Comparison of ENCODE assay signal across 25 cellular contexts in genomic region chr3:127264794-127265514, GRCh38. TPM values are rescaled to one million over a fixed set of nuclear protein-coding genes. Genes with fewer than 3 reads are reported as not detected.
"Had no signal": no experiment of that assay in that cellular context is flagged by ENCODE, and none has a peak within 500 bp of the region (broad histone marks: within the 10 kb centered on the region; RNA-seq: fewer than 3 reads in every experiment).

No MANE protein-coding gene starts in this region.

- H3K4me1 ChIP-seq: SJSA1 had no signal

- H3K27ac Mint-ChIP-seq: activated B cell treated with CpG ODN at 0.5 μM for 24 hours; activated CD4-positive, alpha-beta memory T cell treated with anti-CD3 and anti-CD28 coated beads for 36 hours; activated CD4-positive, alpha-beta T cell treated with anti-CD3 and anti-CD28 coated beads, Interleukin-2, amount 10 ng/mL, durations not matched to agents 7 days and 5 days; activated naive CD4-positive, alpha-beta T cell treated with anti-CD3 and anti-CD28 coated beads, Interleukin-2, amount 50 U/mL, for 24 hours; activated T-cell treated with anti-CD3 and anti-CD28 coated beads, Interleukin-2, amount 50 U/mL, for 72 hours; T-helper 17 cell had no signal

- H3K36me3 Mint-ChIP-seq: activated naive CD4-positive, alpha-beta T cell treated with anti-CD3 and anti-CD28 coated beads, Interleukin-2, amount 50 U/mL, for 24 hours had no signal

- ATAC-seq: activated T-cell treated with anti-CD3 and anti-CD28 coated beads, Interleukin-2, amount 50 U/mL, for 72 hours; Panc1; T-helper 17 cell had no signal

- H3K4me3 ChIP-seq: SJSA1 had no signal

- H3K9me3 ChIP-seq: SJSA1 had no signal

- DNase-seq: activated B cell treated with CpG ODN at 0.5 μM for 24 hours; activated CD4-positive, alpha-beta memory T cell treated with anti-CD3 and anti-CD28 coated beads for 36 hours; activated CD4-positive, alpha-beta T cell treated with anti-CD3 and anti-CD28 coated beads for 1 hour; activated CD4-positive, alpha-beta T cell treated with anti-CD3 and anti-CD28 coated beads, Interleukin-2, amount 10 ng/mL, durations not matched to agents 7 days and 5 days; activated CD8-positive, alpha-beta memory T cell treated with anti-CD3 and anti-CD28 coated beads for 24 hours; activated naive CD4-positive, alpha-beta T cell; activated T-cell treated with anti-CD3 and anti-CD28 coated beads, Interleukin-2, amount 50 U/mL, for 72 hours; brain microvascular endothelial cell; caudate nucleus; MM.1S; NCI-H1105 treated with DMSO at 0.1 percent for 48 hours; NCI-H1436 treated with DMSO at 0.1 percent for 48 hours; NCI-H187; NCI-H2081; NCI-H510A treated with DMSO at 0.1 percent for 48 hours; NK-92 treated with Interleukin-12 subunit alpha and Interleukin-12 subunit beta, amount 100 ng/mL, for 24 hours; OCI-M1; RPMI8226; SHP77; T-helper 17 cell; T-helper 9 cell had no signal

- H3K36me3 ChIP-seq: brain microvascular endothelial cell, SJSA1 had no signal

- H3K27ac ChIP-seq: brain microvascular endothelial cell, SJSA1 had no signal

- H3K4me3 Mint-ChIP-seq: activated B cell treated with CpG ODN at 0.5 μM for 24 hours; activated CD4-positive, alpha-beta memory T cell treated with anti-CD3 and anti-CD28 coated beads for 36 hours; activated CD4-positive, alpha-beta T cell treated with anti-CD3 and anti-CD28 coated beads, Interleukin-2, amount 10 ng/mL, durations not matched to agents 7 days and 5 days; activated naive CD4-positive, alpha-beta T cell treated with anti-CD3 and anti-CD28 coated beads, Interleukin-2, amount 50 U/mL, for 24 hours; activated T-cell treated with anti-CD3 and anti-CD28 coated beads, Interleukin-2, amount 50 U/mL, for 72 hours; T-helper 17 cell had no signal

- H3K27me3 ChIP-seq: brain microvascular endothelial cell, SJSA1 had no signal

- H3K4me1 Mint-ChIP-seq: activated B cell treated with CpG ODN at 0.5 μM for 24 hours; activated CD4-positive, alpha-beta T cell treated with anti-CD3 and anti-CD28 coated beads, Interleukin-2, amount 10 ng/mL, durations not matched to agents 7 days and 5 days; activated naive CD4-positive, alpha-beta T cell treated with anti-CD3 and anti-CD28 coated beads, Interleukin-2, amount 50 U/mL, for 24 hours; T-helper 17 cell had no signal

RNA-seq across cellular contexts. Expression of gene PRR20G, which starts 22.9 kb away (rescaled TPM):
- total RNA-seq: activated B cell treated with CpG ODN at 0.5 μM for 24 hours; activated CD4-positive, alpha-beta memory T cell treated with anti-CD3 and anti-CD28 coated beads for 36 hours; activated CD4-positive, alpha-beta T cell treated with anti-CD3 and anti-CD28 coated beads, Interleukin-2, amount 10 ng/mL, durations not matched to agents 7 days and 5 days; activated T-cell treated with anti-CD3 and anti-CD28 coated beads, Interleukin-2, amount 50 U/mL, for 72 hours; chondrocyte; SJSA1; T-helper 17 cell had no signal
